Comparison of ENCODE assay signal across 23 cellular contexts in the genomic region with DNA sequence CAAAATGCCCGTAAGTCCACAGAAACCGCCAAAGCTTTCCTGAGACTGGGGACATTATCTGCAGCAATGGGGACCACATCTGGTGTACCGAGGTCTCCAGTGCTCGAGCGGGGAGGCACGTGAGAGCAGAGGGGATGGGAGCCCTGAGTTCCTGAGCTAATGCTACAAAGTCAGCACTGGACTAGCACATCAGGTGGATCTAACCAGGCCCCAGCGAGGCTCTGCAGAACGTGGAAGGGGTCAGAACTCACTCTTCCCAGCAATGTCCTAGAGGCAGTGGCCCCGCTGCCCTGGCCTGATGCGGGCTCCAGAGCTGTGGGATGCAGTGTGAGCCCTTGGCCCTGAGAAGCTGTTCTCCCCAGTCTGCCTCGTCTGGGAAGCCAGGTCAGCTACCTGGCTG.
"Had no signal": no experiment of that assay in that cellular context is flagged by ENCODE, and none has a peak within 500 bp of the region (broad histone marks: within the 10 kb centered on the region; RNA-seq: fewer than 3 reads in every experiment).

No MANE protein-coding gene starts in this region.

- H3K9me3 ChIP-seq: adrenal gland, esophagus muscularis mucosa, neutrophil, pancreas, tibial nerve, uterus had no signal

- H3K36me3 Mint-ChIP-seq: activated naive CD4-positive, alpha-beta T cell treated with anti-CD3 and anti-CD28 coated beads, Interleukin-2, amount 50 U/mL, for 72 hours had no signal

- H3K27ac ChIP-seq: neutrophil, uterus had no signal

- H3K4me3 Mint-ChIP-seq: naive thymus-derived CD4-positive, alpha-beta T cell; stimulated activated naive CD8-positive, alpha-beta T cell treated with anti-CD3 and anti-CD28 coated beads, Interleukin-15, Interleukin-2, amounts not matched to agents 100 ng/mL and 50 ng/mL, for 24 hours; T-helper 1 cell treated with Interleukin-12 subunit alpha and Interleukin-12 subunit beta and Interleukin-4 antibody, amounts not matched to agents 30 μg/mL and 1 μg/mL, for 36 hours had no signal

- H3K4me3 ChIP-seq: adrenal gland, esophagus muscularis mucosa, tibial nerve, uterus had no signal

- FAIRE-seq: astrocyte, bronchial epithelial cell, pancreas had no signal

- H3K9me3 Mint-ChIP-seq: activated naive CD4-positive, alpha-beta T cell treated with anti-CD3 and anti-CD28 coated beads, Interleukin-2, amount 50 U/mL, for 72 hours; naive thymus-derived CD4-positive, alpha-beta T cell; stimulated activated naive CD8-positive, alpha-beta T cell treated with anti-CD3 and anti-CD28 coated beads, Interleukin-15, Interleukin-2, amounts not matched to agents 100 ng/mL and 50 ng/mL, for 24 hours; T-helper 1 cell treated with Interleukin-12 subunit alpha and Interleukin-12 subunit beta and Interleukin-4 antibody, amounts not matched to agents 30 μg/mL and 1 μg/mL, for 36 hours had no signal

- ATAC-seq: activated naive CD4-positive, alpha-beta T cell treated with anti-CD3 and anti-CD28 coated beads, Interleukin-2, amount 50 U/mL, for 72 hours; naive thymus-derived CD4-positive, alpha-beta T cell had no signal

- H3K27me3 ChIP-seq: adrenal gland, pancreas, tibial nerve, uterus had no signal

- DNase-seq: activated CD4-positive, alpha-beta T cell treated with anti-CD3 and anti-CD28 coated beads for 1 hour; activated CD8-positive, alpha-beta memory T cell treated with anti-CD3 and anti-CD28 coated beads for 24 hours; activated CD8-positive, alpha-beta memory T cell treated with anti-CD3 and anti-CD28 coated beads, Interleukin-2, amount 50 U/mL, for 48 hours; activated effector memory CD4-positive, alpha-beta T cell treated with Interleukin-2 at 50 U/mL for 16 hours; activated T-cell treated with anti-CD3 and anti-CD28 coated beads, Interleukin-2, amount 50 U/mL, for 48 hours; cerebellar nuclear complex; cortex of kidney; effector CD4-positive, alpha-beta T cell; mesendoderm; naive thymus-derived CD4-positive, alpha-beta T cell; stimulated activated CD4-positive, alpha-beta T cell treated with anti-CD3 and anti-CD28 coated beads, Interleukin-12 subunit alpha, Interleukin-12 subunit beta, amount 100 ng/mL, for 4 hours; stimulated activated CD4-positive, alpha-beta T cell treated with anti-CD3 and anti-CD28 coated beads, Interleukin-2, amount 100 ng/mL, for 24 hours; uterus had no signal

- H3K36me3 ChIP-seq: adrenal gland, esophagus muscularis mucosa, neutrophil, pancreas, tibial nerve, uterus had no signal

- H3K27ac Mint-ChIP-seq: activated naive CD4-positive, alpha-beta T cell treated with anti-CD3 and anti-CD28 coated beads, Interleukin-2, amount 50 U/mL, for 72 hours; naive thymus-derived CD4-positive, alpha-beta T cell; stimulated activated naive CD8-positive, alpha-beta T cell treated with anti-CD3 and anti-CD28 coated beads, Interleukin-15, Interleukin-2, amounts not matched to agents 100 ng/mL and 50 ng/mL, for 24 hours; T-helper 1 cell treated with Interleukin-12 subunit alpha and Interleukin-12 subunit beta and Interleukin-4 antibody, amounts not matched to agents 30 μg/mL and 1 μg/mL, for 36 hours had no signal
